ENCODE assay signal across 9 cellular contexts in the genomic region with DNA sequence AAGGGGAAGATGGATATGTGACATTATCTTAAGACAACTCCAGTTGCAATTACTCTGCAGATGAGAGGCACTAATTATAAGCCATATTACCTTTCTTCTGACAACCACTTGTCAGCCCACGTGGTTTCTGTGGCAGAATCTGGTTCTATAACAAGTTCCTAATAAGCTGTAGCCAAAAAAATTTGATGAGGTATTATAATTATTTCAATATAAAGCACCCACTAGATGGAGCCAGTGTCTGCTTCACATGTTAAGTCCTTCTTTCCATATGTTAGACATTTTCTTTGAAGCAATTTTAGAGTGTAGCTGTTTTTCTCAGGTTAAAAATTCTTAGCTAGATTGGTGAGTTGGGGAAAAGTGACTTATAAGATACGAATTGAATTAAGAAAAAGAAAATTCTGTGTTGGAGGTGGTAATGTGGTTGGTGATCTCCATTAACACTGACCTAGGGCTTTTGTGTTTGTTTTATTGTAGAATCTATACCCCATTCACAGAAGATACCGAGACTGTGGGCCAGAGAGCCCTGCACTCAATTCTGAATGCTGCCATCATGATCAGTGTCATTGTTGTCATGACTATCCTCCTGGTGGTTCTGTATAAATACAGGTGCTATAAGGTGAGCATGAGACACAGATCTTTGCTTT. TPM values are rescaled to one million over a fixed set of nuclear protein-coding genes. Genes with fewer than 3 reads are reported as not detected.
DNase-seq lines count a peak whose midpoint lies in the region; ATAC-seq and TF ChIP-seq lines count a peak whose summit lies in the region.
"Had no signal": no experiment of that assay in that cellular context is flagged by ENCODE, and none has a peak within 500 bp of the region (broad histone marks: within the 10 kb centered on the region; RNA-seq: fewer than 3 reads in every experiment).

No MANE protein-coding gene starts in this region.

- H3K9me3 Mint-ChIP-seq in CD4-positive, alpha-beta T cell, result no peaks in the 10 kb centered on the region
- no peaks in the 10 kb centered on the region for H3K9me3 Mint-ChIP-seq in WTC11
- H3K9me3 Mint-ChIP-seq: naive thymus-derived CD8-positive, alpha-beta T cell had no signal

- in situ Hi-C loops in Panc1 (cut with HindIII; ENCODE audit: low pct_unique_long_range_greater_than_20kb, low sequenced_read_pairs), result no loop called here

- 33 to 59% methylated on average over 3 of the region's 3 CpGs for WGBS in esophagus squamous epithelium, 2 donors

- no peak overlapping the region for H3K27ac Mint-ChIP-seq in CD4-positive, alpha-beta T cell
- no peak overlapping the region for H3K27ac Mint-ChIP-seq in WTC11

- intact Hi-C loops in CD4-positive, alpha-beta T cell (cut with DNase I, micrococcal nuclease), result loop anchor here (1.0 kb wide), 2 partner anchors 299 to 460 kb away; no protein-coding TSS in a partner anchor
- intact Hi-C loops in Panc1 (cut with micrococcal nuclease; ENCODE audit: unreplicated experiment) (loop anchor here (10.0 kb wide), 1 partner anchor 102 kb away; no protein-coding TSS in a partner anchor), esophagus squamous epithelium (cut with DNase I) (no loop called here)

- H3K27ac ChIP-seq in CD4-positive, alpha-beta T cell (ENCODE audit: low read depth, low read length), result no peak overlapping the region
- no peak overlapping the region for H3K27ac ChIP-seq in Panc1 (ENCODE audit: low read length)
- H3K27ac ChIP-seq in esophagus squamous epithelium, result no peak overlapping the region

- peak; percentile 54 for ATAC-seq in CD4-positive, alpha-beta T cell (ENCODE audit: poor library complexity)
- ATAC-seq in Panc1, result no peak
- no peak for ATAC-seq in HG03039 (IDR thresholded peaks at IDR 0.05; ENCODE audit: unreplicated experiment)
- ATAC-seq in GM18517 (IDR thresholded peaks at IDR 0.05; ENCODE audit: unreplicated experiment), result no peak
- ATAC-seq in WTC11, result no peak
- ATAC-seq: naive thymus-derived CD8-positive, alpha-beta T cell had no signal

- no peaks in the 10 kb centered on the region for H3K27me3 ChIP-seq in CD4-positive, alpha-beta T cell (ENCODE audit: control insufficient read depth, insufficient read depth, low read length)
- no peaks in the 10 kb centered on the region for H3K27me3 ChIP-seq in Panc1 (ENCODE audit: control insufficient read depth, insufficient read depth, low read length)
- H3K27me3 ChIP-seq in esophagus squamous epithelium, result no peaks in the 10 kb centered on the region

- DNase-seq in CD4-positive, alpha-beta T cell, result no peak
- DNase-seq in GM20000 (ENCODE audit: low spot score) (peak; percentile 41), Panc1 (ENCODE audit: low read depth, low spot score) (no peak), esophagus squamous epithelium (lab: John Stamatoyannopoulos, UW) (no peak), renal cortical epithelial cell (ENCODE audit: low read depth) (peak; percentile 49), WTC11 (ENCODE audit: low spot score) (no peak)

- H3K9me3 ChIP-seq in CD4-positive, alpha-beta T cell (ENCODE audit: control insufficient read depth, low read length), result no peaks in the 10 kb centered on the region
- H3K9me3 ChIP-seq in Panc1 (ENCODE audit: control insufficient read depth, insufficient read depth, low read depth, low read length) (no peaks in the 10 kb centered on the region), esophagus squamous epithelium (no peaks in the 10 kb centered on the region)

- BruUV-seq in Panc1 (replicated peaks; lab: Mats Ljungman, UMichigan), result no TSS peak

- H3K4me1 ChIP-seq in Panc1 (ENCODE audit: control insufficient read depth, insufficient read depth, low read length) (no peaks in the 10 kb centered on the region), esophagus squamous epithelium (no peaks in the 10 kb centered on the region)

- H3K36me3 ChIP-seq in Panc1 (ENCODE audit: control insufficient read depth, insufficient read depth, low read length) (peaks cover 9% of the 10 kb centered on the region), esophagus squamous epithelium (peaks cover 12 to 98% (median 32%) of the 10 kb centered on the region in 3 donors)

- POLR2A ChIA-PET in CD4-positive, alpha-beta T cell (lab: Charles Lee), result no interaction called here
- POLR2A ChIA-PET in Panc1 (lab: Charles Lee), result interaction anchor here (0.6 kb wide), 1 partner anchor 33 kb away, joined by 3 read pairs; no protein-coding TSS in a partner anchor
- POLR2A ChIA-PET in WTC11 (lab: Charles Lee), result interaction anchor here (0.7 kb wide), 1 partner anchor 90 kb away, joined by 3 read pairs; no protein-coding TSS in a partner anchor

- H3K4me3 ChIP-seq in Panc1 (ENCODE audit: low read depth in 2 of 2, low read length in 2 of 2), result no peak overlapping the region
- no peak overlapping the region for H3K4me3 ChIP-seq in esophagus squamous epithelium

- CTCF ChIA-PET in CD4-positive, alpha-beta T cell (lab: Charles Lee), result interaction anchor here (0.6 to 1.3 kb wide), 4 partner anchors 10 to 298 kb away, joined by 3 to 7 read pairs (median 6); a partner anchor contains a TSS
- CTCF ChIA-PET in Panc1 (lab: Charles Lee) (interaction anchor here (0.6 kb wide), 1 partner anchor 299 kb away, joined by 4 read pairs; no protein-coding TSS in a partner anchor), WTC11 (lab: Charles Lee) (interaction anchor here (0.6 to 1.8 kb wide), 20 partner anchors 25 to 353 kb away, joined by 3 to 15 read pairs (median 5); a partner anchor contains a TSS)

- peaks cover 98% of the 10 kb centered on the region for H3K36me3 Mint-ChIP-seq in CD4-positive, alpha-beta T cell (ENCODE audit: low read depth)
- peaks cover 57% of the 10 kb centered on the region for H3K36me3 Mint-ChIP-seq in WTC11

- H3K27me3 Mint-ChIP-seq in CD4-positive, alpha-beta T cell, result no peaks in the 10 kb centered on the region
- peaks cover 3% of the 10 kb centered on the region; the same call in 1 of the 2 replicates for H3K27me3 Mint-ChIP-seq in WTC11 (ENCODE audit: low read depth)
- H3K27me3 Mint-ChIP-seq: naive thymus-derived CD8-positive, alpha-beta T cell had no signal

- no peaks in the 10 kb centered on the region for H3K4me1 Mint-ChIP-seq in CD4-positive, alpha-beta T cell (ENCODE audit: low read depth)
- H3K4me1 Mint-ChIP-seq in WTC11, result peaks cover 21% of the 10 kb centered on the region

- peak; percentile 38 for TF ChIP-seq CTCF in CD4-positive, alpha-beta T cell (IDR thresholded peaks at IDR 0.05)
- TF ChIP-seq CTCF in GM20000 (IDR thresholded peaks at IDR 0.05; ENCODE audit: extremely low read depth, missing control alignments) (no peak), Panc1 (IDR thresholded peaks at IDR 0.05) (peak; percentile 62; the same call in 1 of the 2 replicates), esophagus squamous epithelium (IDR thresholded peaks at IDR 0.05) (peak; percentile 15 to 54 (median 38)), WTC11 (IDR thresholded peaks at IDR 0.05) (no peak)

- no peak for TF ChIP-seq POLR2A in esophagus squamous epithelium (IDR thresholded peaks at IDR 0.05)

- H3K4me3 Mint-ChIP-seq in CD4-positive, alpha-beta T cell, result no peak overlapping the region
- H3K4me3 Mint-ChIP-seq in WTC11, result no peak overlapping the region
- H3K4me3 Mint-ChIP-seq: naive thymus-derived CD8-positive, alpha-beta T cell had no signal

TF ChIP-seq in WTC11, 78 proteins besides CTCF, POLR2A, EP300 and RAD21 (continues in another document):
- TF ChIP-seq NR3C1 (CRISPR knock-in tag; conservative IDR thresholded peaks at IDR 0.05; ENCODE audit: low read depth), result no peak
- TF ChIP-seq RELA (CRISPR knock-in tag; IDR thresholded peaks at IDR 0.05; ENCODE audit: borderline replicate concordance), result no peak
- TF ChIP-seq, protein P1, sequence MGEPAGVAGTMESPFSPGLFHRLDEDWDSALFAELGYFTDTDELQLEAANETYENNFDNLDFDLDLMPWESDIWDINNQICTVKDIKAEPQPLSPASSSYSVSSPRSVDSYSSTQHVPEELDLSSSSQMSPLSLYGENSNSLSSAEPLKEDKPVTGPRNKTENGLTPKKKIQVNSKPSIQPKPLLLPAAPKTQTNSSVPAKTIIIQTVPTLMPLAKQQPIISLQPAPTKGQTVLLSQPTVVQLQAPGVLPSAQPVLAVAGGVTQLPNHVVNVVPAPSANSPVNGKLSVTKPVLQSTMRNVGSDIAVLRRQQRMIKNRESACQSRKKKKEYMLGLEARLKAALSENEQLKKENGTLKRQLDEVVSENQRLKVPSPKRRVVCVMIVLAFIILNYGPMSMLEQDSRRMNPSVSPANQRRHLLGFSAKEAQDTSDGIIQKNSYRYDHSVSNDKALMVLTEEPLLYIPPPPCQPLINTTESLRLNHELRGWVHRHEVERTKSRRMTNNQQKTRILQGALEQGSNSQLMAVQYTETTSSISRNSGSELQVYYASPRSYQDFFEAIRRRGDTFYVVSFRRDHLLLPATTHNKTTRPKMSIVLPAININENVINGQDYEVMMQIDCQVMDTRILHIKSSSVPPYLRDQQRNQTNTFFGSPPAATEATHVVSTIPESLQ (CRISPR knock-in tag; IDR thresholded peaks at IDR 0.05), result no peak
- TF ChIP-seq, protein P2, sequence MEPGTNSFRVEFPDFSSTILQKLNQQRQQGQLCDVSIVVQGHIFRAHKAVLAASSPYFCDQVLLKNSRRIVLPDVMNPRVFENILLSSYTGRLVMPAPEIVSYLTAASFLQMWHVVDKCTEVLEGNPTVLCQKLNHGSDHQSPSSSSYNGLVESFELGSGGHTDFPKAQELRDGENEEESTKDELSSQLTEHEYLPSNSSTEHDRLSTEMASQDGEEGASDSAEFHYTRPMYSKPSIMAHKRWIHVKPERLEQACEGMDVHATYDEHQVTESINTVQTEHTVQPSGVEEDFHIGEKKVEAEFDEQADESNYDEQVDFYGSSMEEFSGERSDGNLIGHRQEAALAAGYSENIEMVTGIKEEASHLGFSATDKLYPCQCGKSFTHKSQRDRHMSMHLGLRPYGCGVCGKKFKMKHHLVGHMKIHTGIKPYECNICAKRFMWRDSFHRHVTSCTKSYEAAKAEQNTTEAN (CRISPR knock-in tag; IDR thresholded peaks at IDR 0.05), result no peak
- TF ChIP-seq, protein P3, sequence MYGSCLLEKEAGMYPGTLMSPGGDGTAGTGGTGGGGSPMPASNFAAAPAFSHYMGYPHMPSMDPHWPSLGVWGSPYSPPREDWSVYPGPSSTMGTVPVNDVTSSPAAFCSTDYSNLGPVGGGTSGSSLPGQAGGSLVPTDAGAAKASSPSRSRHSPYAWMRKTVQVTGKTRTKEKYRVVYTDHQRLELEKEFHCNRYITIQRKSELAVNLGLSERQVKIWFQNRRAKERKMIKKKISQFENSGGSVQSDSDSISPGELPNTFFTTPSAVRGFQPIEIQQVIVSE (CRISPR knock-in tag; IDR thresholded peaks at IDR 0.05; ENCODE audit: borderline replicate concordance), result no peak
- no peak for TF ChIP-seq PRRX2 (CRISPR knock-in tag; IDR thresholded peaks at IDR 0.05)
- TF ChIP-seq ZNF423 (CRISPR knock-in tag; IDR thresholded peaks at IDR 0.05), result no peak

RNA-seq across cellular contexts. Expression of a gene that starts 36.9 kb away (rescaled TPM):
- 10 to 100 TPM; 27.1 to 28.3 TPM for total RNA-seq in CD4-positive, alpha-beta T cell
- total RNA-seq in Panc1 (2021; ENCODE audit: unreplicated experiment) (39.3 TPM), esophagus squamous epithelium (10 to 100 TPM; 34.6 to 49.8 (median 41.5) TPM), renal cortical epithelial cell (92.6 and 113 TPM in 2 replicates), WTC11 (2021) (26.6 to 31.6 TPM (median 27.2 TPM) in 3 replicates)
- polyA plus RNA-seq in Panc1 (2012; ENCODE audit: insufficient read length), result 28.4 TPM

Comparison
In these comparisons a context has a peak if more than half of its experiments do, and no peak if none do; other contexts are left out.
1. DNase-seq: peak in GM20000 (single experiment) and renal cortical epithelial cell (single experiment); none in CD4-positive, alpha-beta T cell (0 of 10), Panc1 (single experiment), esophagus squamous epithelium (single experiment) and WTC11 (single experiment).
2. CTCF ChIP-seq: peak in CD4-positive, alpha-beta T cell (single experiment), Panc1 (single experiment) and esophagus squamous epithelium (6 of 6); none in GM20000 (single experiment) and WTC11 (single experiment).